1 cellular context compared by ENCODE assay signal in genomic region chr1:213492161-213493041, GRCh38.
TF ChIP-seq lines count a peak whose summit lies in the region.

No MANE protein-coding gene starts in this region.

TF ChIP-seq in HepG2, 621 proteins besides CTCF, POLR2A, EP300 and RAD21 (continued from another document and continues in another):
- TF ChIP-seq HNF1A (IDR thresholded peaks at IDR 0.05; ENCODE audit: low read depth) (no peak; the same call in 1 of the 2 replicates), HNF1A (CRISPR knock-in tag; IDR thresholded peaks at IDR 0.05; ENCODE audit: borderline replicate concordance) (peak; percentile 87; the same call in 1 of the 2 replicates), KIAA2018 (CRISPR knock-in tag; IDR thresholded peaks at IDR 0.05; ENCODE audit: borderline replicate concordance) (no peak), NR2F2 (IDR thresholded peaks at IDR 0.05; ENCODE audit: borderline replicate concordance, low read depth) (peak; percentile 97), ADNP (CRISPR knock-in tag; IDR thresholded peaks at IDR 0.05) (no peak), SP1 (IDR thresholded peaks at IDR 0.05) (no peak), SP1 (CRISPR knock-in tag; IDR thresholded peaks at IDR 0.05) (no peak), NONO (IDR thresholded peaks at IDR 0.05) (no peak), NONO (CRISPR knock-in tag; conservative IDR thresholded peaks at IDR 0.05) (no peak), RARA (CRISPR knock-in tag; IDR thresholded peaks at IDR 0.05) (peak; percentile 85), ETV6 (CRISPR knock-in tag; conservative IDR thresholded peaks at IDR 0.05) (no peak; the same call in 1 of the 2 replicates), NFATC3 (CRISPR knock-in tag; IDR thresholded peaks at IDR 0.05) (no peak), RORA (CRISPR knock-in tag; IDR thresholded peaks at IDR 0.05) (no peak), ZNF30 (CRISPR knock-in tag; IDR thresholded peaks at IDR 0.05) (no peak), SIX4 (CRISPR knock-in tag; IDR thresholded peaks at IDR 0.05) (peak; percentile 58; the same call in 1 of the 2 replicates), RBAK (CRISPR knock-in tag; IDR thresholded peaks at IDR 0.05) (no peak), NFIB (CRISPR knock-in tag; IDR thresholded peaks at IDR 0.05; ENCODE audit: borderline replicate concordance) (no peak), ZNF234 (CRISPR knock-in tag; conservative IDR thresholded peaks at IDR 0.05) (no peak), SNAPC2 (CRISPR knock-in tag; IDR thresholded peaks at IDR 0.05) (no peak), SATB2 (CRISPR knock-in tag; IDR thresholded peaks at IDR 0.05) (peak; percentile 72; the same call in 1 of the 2 replicates), MTA1 (CRISPR knock-in tag; IDR thresholded peaks at IDR 0.05; ENCODE audit: borderline replicate concordance) (no peak), ARID2 (CRISPR knock-in tag; IDR thresholded peaks at IDR 0.05; ENCODE audit: borderline replicate concordance) (no peak), ZNF646 (CRISPR knock-in tag; IDR thresholded peaks at IDR 0.05) (no peak), PAWR (CRISPR knock-in tag; IDR thresholded peaks at IDR 0.05; ENCODE audit: borderline replicate concordance) (no peak), FOXA1 (IDR thresholded peaks at IDR 0.05) (no peak), FOXA1 (CRISPR knock-in tag; IDR thresholded peaks at IDR 0.05) (peak; percentile 86), PLRG1 (conservative IDR thresholded peaks at IDR 0.05) (no peak), MXI1 (IDR thresholded peaks at IDR 0.05; ENCODE audit: borderline replicate concordance, low read depth, low read length) (no peak), U2AF2 (IDR thresholded peaks at IDR 0.05; ENCODE audit: low read depth, low read length) (no peak), ZNF276 (CRISPR knock-in tag; IDR thresholded peaks at IDR 0.05; ENCODE audit: low read depth) (no peak)
- TF ChIP-seq, protein P1, sequence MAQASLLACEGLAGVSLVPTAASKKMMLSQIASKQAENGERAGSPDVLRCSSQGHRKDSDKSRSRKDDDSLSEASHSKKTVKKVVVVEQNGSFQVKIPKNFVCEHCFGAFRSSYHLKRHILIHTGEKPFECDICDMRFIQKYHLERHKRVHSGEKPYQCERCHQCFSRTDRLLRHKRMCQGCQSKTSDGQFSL (CRISPR knock-in tag; IDR thresholded peaks at IDR 0.05) = no peak
- TF ChIP-seq, protein P2, sequence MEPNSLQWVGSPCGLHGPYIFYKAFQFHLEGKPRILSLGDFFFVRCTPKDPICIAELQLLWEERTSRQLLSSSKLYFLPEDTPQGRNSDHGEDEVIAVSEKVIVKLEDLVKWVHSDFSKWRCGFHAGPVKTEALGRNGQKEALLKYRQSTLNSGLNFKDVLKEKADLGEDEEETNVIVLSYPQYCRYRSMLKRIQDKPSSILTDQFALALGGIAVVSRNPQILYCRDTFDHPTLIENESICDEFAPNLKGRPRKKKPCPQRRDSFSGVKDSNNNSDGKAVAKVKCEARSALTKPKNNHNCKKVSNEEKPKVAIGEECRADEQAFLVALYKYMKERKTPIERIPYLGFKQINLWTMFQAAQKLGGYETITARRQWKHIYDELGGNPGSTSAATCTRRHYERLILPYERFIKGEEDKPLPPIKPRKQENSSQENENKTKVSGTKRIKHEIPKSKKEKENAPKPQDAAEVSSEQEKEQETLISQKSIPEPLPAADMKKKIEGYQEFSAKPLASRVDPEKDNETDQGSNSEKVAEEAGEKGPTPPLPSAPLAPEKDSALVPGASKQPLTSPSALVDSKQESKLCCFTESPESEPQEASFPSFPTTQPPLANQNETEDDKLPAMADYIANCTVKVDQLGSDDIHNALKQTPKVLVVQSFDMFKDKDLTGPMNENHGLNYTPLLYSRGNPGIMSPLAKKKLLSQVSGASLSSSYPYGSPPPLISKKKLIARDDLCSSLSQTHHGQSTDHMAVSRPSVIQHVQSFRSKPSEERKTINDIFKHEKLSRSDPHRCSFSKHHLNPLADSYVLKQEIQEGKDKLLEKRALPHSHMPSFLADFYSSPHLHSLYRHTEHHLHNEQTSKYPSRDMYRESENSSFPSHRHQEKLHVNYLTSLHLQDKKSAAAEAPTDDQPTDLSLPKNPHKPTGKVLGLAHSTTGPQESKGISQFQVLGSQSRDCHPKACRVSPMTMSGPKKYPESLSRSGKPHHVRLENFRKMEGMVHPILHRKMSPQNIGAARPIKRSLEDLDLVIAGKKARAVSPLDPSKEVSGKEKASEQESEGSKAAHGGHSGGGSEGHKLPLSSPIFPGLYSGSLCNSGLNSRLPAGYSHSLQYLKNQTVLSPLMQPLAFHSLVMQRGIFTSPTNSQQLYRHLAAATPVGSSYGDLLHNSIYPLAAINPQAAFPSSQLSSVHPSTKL (CRISPR knock-in tag; IDR thresholded peaks at IDR 0.05) = peak; percentile 95
